Comparison of ENCODE assay signal across 10 cellular contexts in genomic region chr17:82227629-82228277, GRCh38. TPM values are rescaled to one million over a fixed set of nuclear protein-coding genes. Genes with fewer than 3 reads are reported as not detected.
DNase-seq lines count a peak whose midpoint lies in the region; ATAC-seq, FAIRE-seq and TF ChIP-seq lines count a peak whose summit lies in the region.
"Had no signal": no experiment of that assay in that cellular context is flagged by ENCODE, and none has a peak within 500 bp of the region (broad histone marks: within the 10 kb centered on the region; RNA-seq: fewer than 3 reads in every experiment).

No MANE protein-coding gene starts in this region.

- peak overlapping the region; percentile 64 for H3K4me3 Mint-ChIP-seq in activated T-helper 17 cell treated with anti-CD3 and anti-CD28 coated beads, Interleukin-2, amount 50 U/mL, for 72 hours

- FAIRE-seq in kidney (lab: Jason Lieb, UNC) (no peak), GM12891 (lab: Jason Lieb, UNC) (no peak)

- H3K27me3 Mint-ChIP-seq in activated T-helper 17 cell treated with anti-CD3 and anti-CD28 coated beads, Interleukin-2, amount 50 U/mL, for 72 hours: no peaks in the 10 kb centered on the region

- peaks cover 20% of the 10 kb centered on the region for H3K36me3 Mint-ChIP-seq in activated T-helper 17 cell treated with anti-CD3 and anti-CD28 coated beads, Interleukin-2, amount 50 U/mL, for 72 hours (ENCODE audit: low read depth)

- DNase-seq in DMS53 (lab: John Stamatoyannopoulos, UW) (peak; percentile 69), DMS53 treated with DMSO at 0.1 percent for 48 hours (lab: John Stamatoyannopoulos, UW; ENCODE audit: unreplicated experiment) (no peak), kidney (peak; percentile 79), NOMO-1 treated with DMSO at 0.1 percent for 48 hours (lab: John Stamatoyannopoulos, UW; ENCODE audit: unreplicated experiment) (no peak), GM12891 (ENCODE audit: insufficient read length, low spot score) (no peak)
- DNase-seq: amygdala had no signal

- ATAC-seq in activated T-helper 17 cell treated with anti-CD3 and anti-CD28 coated beads, Interleukin-2, amount 50 U/mL, for 72 hours (replicated peaks): no peak
- no peak for ATAC-seq in activated CD4-positive, CD25-positive, alpha-beta regulatory T cell treated with anti-CD3 and anti-CD28 coated beads, Interleukin-2, amount 50 U/mL, for 24 hours

- H3K27ac ChIP-seq in kidney (ENCODE audit: low read depth in 2 of 2, low read length in 2 of 2): peak overlapping the region; percentile 76 to 84
- peak overlapping the region; percentile 16 for H3K27ac ChIP-seq in subcutaneous abdominal adipose tissue (ENCODE audit: low read depth, low read length)
- H3K27ac ChIP-seq: 22Rv1 had no signal

- intact Hi-C loops in kidney (cut with DNase I): no loop called here

- H3K36me3 ChIP-seq in kidney (ENCODE audit: control insufficient read depth in 1 of 2, insufficient read depth in 2 of 2, low read length in 2 of 2) (no peaks in the 10 kb centered on the region), subcutaneous abdominal adipose tissue (ENCODE audit: control insufficient read depth in 5 of 5, insufficient read depth in 5 of 5, low read length in 5 of 5) (no peaks in the 10 kb centered on the region)

- no peaks in the 10 kb centered on the region for H3K4me1 Mint-ChIP-seq in activated T-helper 17 cell treated with anti-CD3 and anti-CD28 coated beads, Interleukin-2, amount 50 U/mL, for 72 hours

- no peak for TF ChIP-seq CTCF in kidney (IDR thresholded peaks at IDR 0.05; ENCODE audit: borderline replicate concordance, extremely low read depth, insufficient read depth)

- no peak for TF ChIP-seq POLR2A in GM12891 (IDR thresholded peaks at IDR 0.05; ENCODE audit: low read depth, low read length)

- H3K9me3 Mint-ChIP-seq in activated T-helper 17 cell treated with anti-CD3 and anti-CD28 coated beads, Interleukin-2, amount 50 U/mL, for 72 hours: no peaks in the 10 kb centered on the region

- H3K27me3 ChIP-seq in subcutaneous abdominal adipose tissue (ENCODE audit: control insufficient read depth in 5 of 5, insufficient read depth in 4 of 5, low read length in 5 of 5): peaks cover 0 to 25% (median 6%) of the 10 kb centered on the region in 5 donors

- H3K9me3 ChIP-seq in kidney (ENCODE audit: control insufficient read depth in 1 of 2, low read length in 2 of 2) (no peaks in the 10 kb centered on the region), subcutaneous abdominal adipose tissue (ENCODE audit: control insufficient read depth in 5 of 5, low read length in 5 of 5) (no peaks in the 10 kb centered on the region)

- peaks cover 0 to 17% of the 10 kb centered on the region in 2 donors for H3K4me1 ChIP-seq in kidney (ENCODE audit: control insufficient read depth in 1 of 2, insufficient read depth in 1 of 2, low read depth in 1 of 2, low read length in 2 of 2)
- H3K4me1 ChIP-seq in subcutaneous abdominal adipose tissue (ENCODE audit: control insufficient read depth in 5 of 5, insufficient read depth in 5 of 5, low read length in 5 of 5): peaks cover 0 to 51% (median 30%) of the 10 kb centered on the region in 5 donors

- H3K9ac ChIP-seq in kidney (ENCODE audit: low read length in 2 of 2): peak overlapping the region in 1 of 2 donors; percentile 34
- peak overlapping the region in 2 of 5 donors; percentile 52 to 69 for H3K9ac ChIP-seq in subcutaneous abdominal adipose tissue (ENCODE audit: low read length in 5 of 5)

- H3K4me3 ChIP-seq in kidney (ENCODE audit: low read length in 2 of 2) (no peak overlapping the region), subcutaneous abdominal adipose tissue (ENCODE audit: low read depth in 1 of 5, low read length in 5 of 5) (peak overlapping the region in 3 of 5 donors; percentile 33 to 62 (median 59))

- peak overlapping the region; percentile 56 for H3K27ac Mint-ChIP-seq in activated T-helper 17 cell treated with anti-CD3 and anti-CD28 coated beads, Interleukin-2, amount 50 U/mL, for 72 hours

TF ChIP-seq in GM12891, 5 proteins besides CTCF, POLR2A, EP300 and RAD21:
- no peak for TF ChIP-seq POLR2AphosphoS5 (IDR thresholded peaks at IDR 0.05; ENCODE audit: low read depth, low read length)
- no peak for TF ChIP-seq TAF1 (IDR thresholded peaks at IDR 0.05; ENCODE audit: low read depth, low read length)
- no peak for TF ChIP-seq POU2F2 (IDR thresholded peaks at IDR 0.05; ENCODE audit: low read depth, low read length)
- no peak for TF ChIP-seq PAX5 (IDR thresholded peaks at IDR 0.05; ENCODE audit: insufficient read depth, low read length, severe bottlenecking)
- no peak for TF ChIP-seq SPI1 (IDR thresholded peaks at IDR 0.05; ENCODE audit: low read depth, low read length)

RNA-seq across cellular contexts. Expression of gene SLC16A3, which starts 1.1 kb away (rescaled TPM):
- total RNA-seq in activated T-helper 17 cell treated with anti-CD3 and anti-CD28 coated beads, Interleukin-2, amount 50 U/mL, for 72 hours: 100 to 1,000 TPM; 167 to 309 TPM
- 85.7 TPM for total RNA-seq in kidney
- 28.8 TPM for polyA plus RNA-seq in kidney (ENCODE audit: insufficient read depth, low read depth, low replicate concordance)
- polyA plus RNA-seq in GM12891 (2012; ENCODE audit: low read depth, missing spikeins): 92.3 TPM

RNA-seq across cellular contexts. Expression of gene CCDC57, which starts 15.1 kb away (rescaled TPM):
- 10 to 100 TPM; 36.9 to 37.7 TPM for total RNA-seq in activated T-helper 17 cell treated with anti-CD3 and anti-CD28 coated beads, Interleukin-2, amount 50 U/mL, for 72 hours
- total RNA-seq in kidney: 79.4 TPM
- 46.7 TPM for polyA plus RNA-seq in kidney (ENCODE audit: insufficient read depth, low read depth, low replicate concordance)
- polyA plus RNA-seq in GM12891 (2012; ENCODE audit: low read depth, missing spikeins): 62.4 TPM

RNA-seq across cellular contexts. Expression of gene CSNK1D, which starts 45.7 kb away (rescaled TPM):
- total RNA-seq in activated T-helper 17 cell treated with anti-CD3 and anti-CD28 coated beads, Interleukin-2, amount 50 U/mL, for 72 hours: 100 to 1,000 TPM; 140 to 142 TPM
- 160 TPM for total RNA-seq in kidney
- 69.7 TPM for polyA plus RNA-seq in kidney (ENCODE audit: insufficient read depth, low read depth, low replicate concordance)
- polyA plus RNA-seq in GM12891 (2012; ENCODE audit: low read depth, missing spikeins): 60.6 TPM

Comparison
In these comparisons a context has a peak if more than half of its experiments do, and no peak if none do; other contexts are left out.
1. DNase-seq: peak in DMS53 (single experiment) and kidney (single experiment); none in DMS53 treated with DMSO at 0.1 percent for 48 hours (single experiment), NOMO-1 treated with DMSO at 0.1 percent for 48 hours (single experiment) and GM12891 (single experiment).
2. H3K4me3 ChIP-seq: peak in subcutaneous abdominal adipose tissue (3 of 5); none in kidney (0 of 2).